19 cellular contexts compared by ENCODE assay signal in genomic region chr18:11983592-11983991, GRCh38. TPM values are rescaled to one million over a fixed set of nuclear protein-coding genes. Genes with fewer than 3 reads are reported as not detected.
DNase-seq lines count a peak whose midpoint lies in the region; ATAC-seq, FAIRE-seq and TF ChIP-seq lines count a peak whose summit lies in the region.
"Had no signal": no experiment of that assay in that cellular context is flagged by ENCODE, and none has a peak within 500 bp of the region (broad histone marks: within the 10 kb centered on the region; RNA-seq: fewer than 3 reads in every experiment).

No MANE protein-coding gene starts in this region.

- no peak for TF ChIP-seq POLR2A in A549 (IDR thresholded peaks at IDR 0.05; ENCODE audit: low read length)

- no peaks in the 10 kb centered on the region for H4K20me1 ChIP-seq in KMS-11 (ENCODE audit: insufficient read depth)

- peak overlapping the region; percentile 71 for H3K4me2 ChIP-seq in A549
- H3K4me2 ChIP-seq in KMS-11 = peak overlapping the region; percentile 94; the same call in 1 of the 2 replicates

- H3K79me2 ChIP-seq in KMS-11 (ENCODE audit: insufficient read depth, low read depth) = no peaks in the 10 kb centered on the region

- no peaks in the 10 kb centered on the region for H3K36me3 Mint-ChIP-seq in activated CD8-positive, alpha-beta memory T cell treated with anti-CD3 and anti-CD28 coated beads, Interleukin-2, amount 10 ng/mL, durations not matched to agents 7 days and 5 days

- FAIRE-seq in A549 (lab: Jason Lieb, UNC) = no peak
- FAIRE-seq: astrocyte, frontal cortex, HTR-8/SVneo had no signal

- WGBS in A549 (ENCODE audit: missing lambda C conversion rate) = 76% methylated on average over 12 of the region's 12 CpGs

- H3K9me3 ChIP-seq in A549 = no peaks in the 10 kb centered on the region
- H3K9me3 ChIP-seq in mucosa of descending colon = no peaks in the 10 kb centered on the region
- H3K9me3 ChIP-seq: tibial artery had no signal

- no peak overlapping the region for H2AFZ ChIP-seq in KMS-11 (ENCODE audit: low read depth)

- TF ChIP-seq RAD21 in A549 (conservative IDR thresholded peaks at IDR 0.05 in 1 of 2, IDR thresholded peaks at IDR 0.05 in 1 of 2) = no peak

- no peak overlapping the region for H3K4me3 Mint-ChIP-seq in activated CD8-positive, alpha-beta memory T cell treated with anti-CD3 and anti-CD28 coated beads, Interleukin-2, amount 10 ng/mL, durations not matched to agents 7 days and 5 days
- H3K4me3 Mint-ChIP-seq: HFFc6 had no signal

- no peak overlapping the region for H3K27ac Mint-ChIP-seq in activated CD8-positive, alpha-beta memory T cell treated with anti-CD3 and anti-CD28 coated beads, Interleukin-2, amount 10 ng/mL, durations not matched to agents 7 days and 5 days
- H3K27ac Mint-ChIP-seq: activated T-helper 2 cell treated with anti-CD3 and anti-CD28 coated beads, Interferon-gamma antibody, Interleukin-2, Interleukin-4, amounts not matched to agents 10 μg/mL and 5 μg/mL and 100 μg/mL, durations not matched to agents 14 hours and 24 hours and 36 hours; HFFc6 had no signal

- CTCF ChIA-PET in A549 (lab: Yijun Ruan, JAX) = interaction anchor here (1.9 to 6.3 kb wide), 3 partner anchors 12 to 55 kb away, joined by 7 to 51 read pairs (median 41); no protein-coding TSS in a partner anchor
- CTCF ChIA-PET in activated CD8-positive, alpha-beta memory T cell treated with anti-CD3 and anti-CD28 coated beads, Interleukin-2, amount 10 ng/mL, durations not matched to agents 7 days and 5 days (lab: Charles Lee) = interaction anchor here (0.7 to 3.3 kb wide), 4 partner anchors 9 to 46 kb away, joined by 3 to 15 read pairs (median 4); no protein-coding TSS in a partner anchor

- no peak overlapping the region for H3K9ac ChIP-seq in KMS-11

- H3K4me1 Mint-ChIP-seq in activated CD8-positive, alpha-beta memory T cell treated with anti-CD3 and anti-CD28 coated beads, Interleukin-2, amount 10 ng/mL, durations not matched to agents 7 days and 5 days = peaks cover 22% of the 10 kb centered on the region

- H3K4me1 ChIP-seq in A549 = peaks cover 44% of the 10 kb centered on the region
- H3K4me1 ChIP-seq in KMS-11 (ENCODE audit: low read depth, poor library complexity, severe bottlenecking) = peaks cover 18% of the 10 kb centered on the region
- peaks cover 24% of the 10 kb centered on the region for H3K4me1 ChIP-seq in mucosa of descending colon (ENCODE audit: low read depth)

- peak overlapping the region; percentile 92; the same call in 2 of the 3 replicates for H3K4me3 ChIP-seq in A549
- H3K4me3 ChIP-seq in KMS-11 (IDR thresholded peaks at IDR 0.05; ENCODE audit: insufficient read depth, low read depth, low read length) = no peak overlapping the region
- H3K4me3 ChIP-seq in epithelial cell of proximal tubule (ENCODE audit: low read depth, low read length) = peak overlapping the region; percentile 87
- no peak overlapping the region for H3K4me3 ChIP-seq in mucosa of descending colon
- H3K4me3 ChIP-seq: tibial artery had no signal

- ATAC-seq in A549 (no peak), mucosa of descending colon (no peak), HG02885 (IDR thresholded peaks at IDR 0.05; ENCODE audit: poor library complexity, unreplicated experiment) (no peak)
- ATAC-seq in activated CD8-positive, alpha-beta memory T cell treated with anti-CD3 and anti-CD28 coated beads, Interleukin-2, amount 10 ng/mL, durations not matched to agents 7 days and 5 days = no peak
- ATAC-seq: left colon had no signal

- H3K27ac ChIP-seq in A549 (peak overlapping the region in 1 of 2 experiments; percentile 99; a peak in 3 of 6 replicates), KMS-11 (no peak overlapping the region)
- H3K27ac ChIP-seq: tibial artery had no signal

- intact Hi-C loops in mucosa of descending colon (cut with DNase I, micrococcal nuclease) = no loop called here

- DNase-seq in A549 (ENCODE audit: low read depth in 1 of 2, low spot score in 1 of 2) = no peak
- DNase-seq in epithelial cell of proximal tubule (ENCODE audit: low read depth) = no peak
- DNase-seq in mucosa of descending colon = peak; percentile 46 to 66 (median 48)
- no peak for DNase-seq in T-helper 2 cell
- DNase-seq in activated CD4-positive, alpha-beta T cell treated with anti-CD3 and anti-CD28 coated beads, Interleukin-2, amount 50 U/mL, for 48 hours = no peak
- no peak for DNase-seq in activated CD8-positive, alpha-beta memory T cell treated with anti-CD3 and anti-CD28 coated beads, Interleukin-2, amount 10 ng/mL, durations not matched to agents 7 days and 5 days
- DNase-seq: activated CD4-positive, alpha-beta T cell treated with anti-CD3 and anti-CD28 coated beads, Interleukin-2, amount 50 U/mL, for 4 hours; HFFc6; NCI-H1105 treated with DMSO at 0.1 percent for 48 hours; NCI-H510A treated with DMSO at 0.1 percent for 48 hours; T-helper 9 cell had no signal

- TF ChIP-seq EP300 in A549 (IDR thresholded peaks at IDR 0.05) = no peak

- H3K27me3 ChIP-seq in KMS-11 (ENCODE audit: insufficient read depth, low read depth) = no peaks in the 10 kb centered on the region
- H3K27me3 ChIP-seq: tibial artery had no signal

- POLR2A ChIA-PET in A549 (lab: Yijun Ruan, JAX) = no interaction called here

- TF ChIP-seq CTCF in A549 (IDR thresholded peaks at IDR 0.05) = no peak
- no peak for TF ChIP-seq CTCF in KMS-11 (conservative IDR thresholded peaks at IDR 0.05; ENCODE audit: low read depth, low read length)
- TF ChIP-seq CTCF in epithelial cell of proximal tubule (conservative IDR thresholded peaks at IDR 0.05; ENCODE audit: low read depth, low read length) = no peak
- TF ChIP-seq CTCF in mucosa of descending colon (IDR thresholded peaks at IDR 0.05) = no peak

- no peaks in the 10 kb centered on the region for H3K9me3 Mint-ChIP-seq in activated CD8-positive, alpha-beta memory T cell treated with anti-CD3 and anti-CD28 coated beads, Interleukin-2, amount 10 ng/mL, durations not matched to agents 7 days and 5 days (ENCODE audit: low read depth)
- H3K9me3 Mint-ChIP-seq: activated T-helper 2 cell treated with anti-CD3 and anti-CD28 coated beads, Interferon-gamma antibody, Interleukin-2, Interleukin-4, amounts not matched to agents 10 μg/mL and 5 μg/mL and 100 μg/mL, durations not matched to agents 14 hours and 24 hours and 36 hours; HFFc6 had no signal

- H3K36me3 ChIP-seq in KMS-11 (ENCODE audit: insufficient read depth) = no peaks in the 10 kb centered on the region
- H3K36me3 ChIP-seq in mucosa of descending colon (ENCODE audit: low read depth) = no peaks in the 10 kb centered on the region
- H3K36me3 ChIP-seq: tibial artery had no signal

- peaks cover 3% of the 10 kb centered on the region for H3K27me3 Mint-ChIP-seq in activated CD8-positive, alpha-beta memory T cell treated with anti-CD3 and anti-CD28 coated beads, Interleukin-2, amount 10 ng/mL, durations not matched to agents 7 days and 5 days

TF ChIP-seq in A549, 52 proteins besides CTCF, POLR2A, EP300 and RAD21:
- TF ChIP-seq ATOH8 (CRISPR knock-in tag; IDR thresholded peaks at IDR 0.05; ENCODE audit: low read depth) = no peak
- TF ChIP-seq ZC3H11A (IDR thresholded peaks at IDR 0.05) = no peak
- TF ChIP-seq HOXB13 (CRISPR knock-in tag; IDR thresholded peaks at IDR 0.05; ENCODE audit: low read depth) = no peak
- TF ChIP-seq SREBF2 (IDR thresholded peaks at IDR 0.05) = no peak
- no peak for TF ChIP-seq KDM5A (IDR thresholded peaks at IDR 0.05)
- no peak for TF ChIP-seq PHF8 (IDR thresholded peaks at IDR 0.05; ENCODE audit: borderline replicate concordance, low read depth)
TF ChIP-seq in A549: peak in this region for 0.

RNA-seq across cellular contexts. Expression of gene IMPA2, which starts 2.3 kb away (rescaled TPM):
- 35.1 and 41.0 TPM in 2 replicates for polyA plus RNA-seq in A549 (2011; rRNA removed)
- polyA plus RNA-seq in A549 (2012; cell fraction: cytosol; rRNA removed) = 59.4 and 75.6 TPM in 2 replicates
- polyA plus RNA-seq in A549 (2012; cell fraction: nucleus; rRNA removed) = 72.3 and 88.3 TPM in 2 replicates
- 50.9 to 75.6 TPM (median 65.3 TPM) in 3 replicates for polyA plus RNA-seq in A549 (2017; fragmentation: RNase III; extraction: RNeasy Plus Mini Kit Qiagen cat#74134 plus additional on column Dnase treatment)
- 30.7 and 42.3 TPM in 2 replicates for polyA minus RNA-seq in A549 (2011; rRNA and poly(A)+ RNA removed)
- total RNA-seq in epithelial cell of proximal tubule = 59.0 and 89.9 TPM in 2 replicates
- total RNA-seq in mucosa of descending colon = 100 to 1,000 TPM in 2 of 3 donors, 10 to 100 TPM in 1; 58.0 to 152 (median 117) TPM
- total RNA-seq in activated CD8-positive, alpha-beta memory T cell treated with anti-CD3 and anti-CD28 coated beads, Interleukin-2, amount 10 ng/mL, durations not matched to agents 7 days and 5 days = 10 to 100 TPM; 14.1 to 19.1 TPM

Comparison
In these comparisons a context has a peak if more than half of its experiments do, and no peak if none do; other contexts are left out.
1. DNase-seq: peak in mucosa of descending colon (3 of 3); none in A549 (0 of 2), epithelial cell of proximal tubule (single experiment), T-helper 2 cell (0 of 5), activated CD4-positive, alpha-beta T cell treated with anti-CD3 and anti-CD28 coated beads, Interleukin-2, amount 50 U/mL, for 48 hours (0 of 2) and activated CD8-positive, alpha-beta memory T cell treated with anti-CD3 and anti-CD28 coated beads, Interleukin-2, amount 10 ng/mL, durations not matched to agents 7 days and 5 days (single experiment).
2. H3K4me3 ChIP-seq: peak in A549 (single experiment) and epithelial cell of proximal tubule (single experiment); none in KMS-11 (single experiment) and mucosa of descending colon (single experiment).